ENCODE assay signal across 16 cellular contexts in the genomic region with DNA sequence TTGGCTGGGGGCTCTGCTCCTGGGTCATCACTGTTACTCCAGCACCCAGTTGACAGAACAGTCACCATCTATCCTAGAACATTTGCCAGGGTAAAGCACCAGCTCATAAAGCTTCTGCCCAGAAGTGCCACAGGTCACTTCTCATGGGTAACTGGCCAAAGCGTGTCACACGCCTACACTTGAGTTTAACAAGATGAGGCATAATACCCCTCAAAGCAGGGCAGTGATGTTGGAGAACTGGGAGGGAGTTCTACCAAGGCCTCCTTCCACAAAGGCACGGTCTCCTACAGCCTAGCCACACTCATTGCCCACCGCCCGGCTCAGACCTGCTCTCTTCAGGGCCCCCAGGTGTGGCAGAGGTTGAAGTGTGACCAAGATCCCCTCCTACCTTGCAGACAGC.
DNase-seq lines count a peak whose midpoint lies in the region; ATAC-seq and TF ChIP-seq lines count a peak whose summit lies in the region.
"Had no signal": no experiment of that assay in that cellular context is flagged by ENCODE, and none has a peak within 500 bp of the region (broad histone marks: within the 10 kb centered on the region; RNA-seq: fewer than 3 reads in every experiment).

No MANE protein-coding gene starts in this region.

- no peaks in the 10 kb centered on the region for H3F3A ChIP-seq in smooth muscle cell (ENCODE audit: low read depth)

- no peaks in the 10 kb centered on the region for H3K79me2 ChIP-seq in smooth muscle cell (ENCODE audit: low read depth)

- peak; percentile 57 for DNase-seq in activated effector memory CD4-positive, alpha-beta T cell treated with anti-CD3 and anti-CD28 coated beads, Interleukin-2, amount 50 U/mL, for 16 hours
- no peak for DNase-seq in activated effector memory CD4-positive, alpha-beta T cell treated with Interleukin-2 at 50 U/mL for 16 hours
- DNase-seq in RWPE1 (ENCODE audit: low spot score) (no peak), ecto neural progenitor cell (ENCODE audit: low spot score) (peak; percentile 25), posterior vena cava (ENCODE audit: low spot score) (peak; percentile 26), smooth muscle cell (lab: John Stamatoyannopoulos, UW; ENCODE audit: unreplicated experiment) (no peak), NCI-H2029 treated with DMSO at 0.1 percent for 48 hours (lab: John Stamatoyannopoulos, UW) (no peak)
- DNase-seq: ACHN; BE2C; C1 segment of cervical spinal cord; CD4-positive, CD25-positive, alpha-beta regulatory T cell; CD8-positive, alpha-beta memory T cell; COR-L47; GM23248 had no signal

- H3K4me3 ChIP-seq in smooth muscle cell, result no peak overlapping the region
- H3K4me3 ChIP-seq: GM23248, HAP-1 had no signal

- H3K27me3 ChIP-seq in smooth muscle cell (ENCODE audit: low read depth), result no peaks in the 10 kb centered on the region
- H3K27me3 ChIP-seq: BE2C had no signal

- no peaks in the 10 kb centered on the region for H3K4me1 ChIP-seq in smooth muscle cell (ENCODE audit: low read depth)
- H3K4me1 ChIP-seq: HAP-1 had no signal

- WGBS in smooth muscle cell (ENCODE audit: low lambda C conversion rate), result 94% methylated on average over 5 of the region's 5 CpGs

- H3K27ac ChIP-seq in RWPE1, result peak overlapping the region; percentile 89
- H3K27ac ChIP-seq in smooth muscle cell (ENCODE audit: low read depth), result no peak overlapping the region
- H3K27ac ChIP-seq: GM23248 had no signal

- no peaks in the 10 kb centered on the region for H3K36me3 ChIP-seq in smooth muscle cell (ENCODE audit: low read depth)

- H3K4me2 ChIP-seq in smooth muscle cell, result no peak overlapping the region

- H2AFZ ChIP-seq in smooth muscle cell (ENCODE audit: low read depth), result no peak overlapping the region
- H2AFZ ChIP-seq: GM23248 had no signal

- TF ChIP-seq CTCF in RWPE1 (conservative IDR thresholded peaks at IDR 0.05; ENCODE audit: low read depth) (no peak), smooth muscle cell (IDR thresholded peaks at IDR 0.05; ENCODE audit: borderline replicate concordance, insufficient read depth, poor library complexity, severe bottlenecking) (no peak)

- CTCF ChIA-PET in RWPE1 (lab: Yijun Ruan, JAX), result no interaction called here

- ATAC-seq in HG02623 (IDR thresholded peaks at IDR 0.05; ENCODE audit: unreplicated experiment), result no peak

- H3K9me3 ChIP-seq in smooth muscle cell (replicated peaks; ENCODE audit: low read depth), result no peaks in the 10 kb centered on the region
- H3K9me3 ChIP-seq: BE2C, HAP-1 had no signal

- no peaks in the 10 kb centered on the region for H4K20me1 ChIP-seq in smooth muscle cell (ENCODE audit: low read depth)

- POLR2A ChIA-PET in RWPE1 (lab: Yijun Ruan, JAX; ENCODE audit: low non-redundant PET), result no interaction called here

- H3K9ac ChIP-seq in smooth muscle cell (ENCODE audit: low read depth), result no peak overlapping the region
- H3K9ac ChIP-seq: GM23248 had no signal

- intact Hi-C loops in posterior vena cava (cut with DNase I), result loop anchor here in 1 of 2 donors (10.0 kb wide), 1 partner anchor 111 kb away; the partner anchor contains the start of gene ETFA

Comparison
In these comparisons a context has a peak if more than half of its experiments do, and no peak if none do; other contexts are left out.
1. DNase-seq: peak in activated effector memory CD4-positive, alpha-beta T cell treated with anti-CD3 and anti-CD28 coated beads, Interleukin-2, amount 50 U/mL, for 16 hours (single experiment), ecto neural progenitor cell (single experiment) and posterior vena cava (single experiment); none in activated effector memory CD4-positive, alpha-beta T cell treated with Interleukin-2 at 50 U/mL for 16 hours (single experiment), RWPE1 (single experiment), smooth muscle cell (single experiment) and NCI-H2029 treated with DMSO at 0.1 percent for 48 hours (single experiment).